20 cellular contexts compared by ENCODE assay signal in genomic region chr11:110339456-110339855, GRCh38. TPM values are rescaled to one million over a fixed set of nuclear protein-coding genes. Genes with fewer than 3 reads are reported as not detected.
DNase-seq lines count a peak whose midpoint lies in the region; ATAC-seq lines count a peak whose summit lies in the region.
"Had no signal": no experiment of that assay in that cellular context is flagged by ENCODE, and none has a peak within 500 bp of the region (broad histone marks: within the 10 kb centered on the region; RNA-seq: fewer than 3 reads in every experiment).

No MANE protein-coding gene starts in this region.

- DNase-seq in activated CD4-positive, alpha-beta T cell treated with anti-CD3 and anti-CD28 coated beads for 36 hours: no peak
- DNase-seq in activated CD4-positive, alpha-beta T cell treated with anti-CD3 and anti-CD28 coated beads for 48 hours: no peak
- peak; percentile 53 for DNase-seq in OCI-M1 (lab: John Stamatoyannopoulos, UW)
- peak in 1 of 2 donors; percentile 30 for DNase-seq in stimulated activated effector memory CD8-positive, alpha-beta T cell treated with anti-CD3 and anti-CD28 coated beads, Interleukin-12 subunit alpha, Interleukin-12 subunit beta, amount 100 ng/mL, for 72 hours (ENCODE audit: low spot score in 2 of 2)
- DNase-seq in RPMI8226: no peak
- DNase-seq in dedifferentiated amniotic fluid mesenchymal stem cell (ENCODE audit: extremely low spot score): no peak
- DNase-seq: activated CD4-positive, alpha-beta T cell treated with anti-CD3 and anti-CD28 coated beads, Interleukin-2, amount 50 U/mL, for 48 hours; activated T-cell treated with anti-CD3 and anti-CD28 coated beads, Interleukin-2, amount 50 U/mL, for 24 hours; caudate nucleus; COR-L47; left cardiac atrium; NCI-H1105; NCI-H510A; stimulated activated CD4-positive, alpha-beta T cell treated with anti-CD3 and anti-CD28 coated beads, Interleukin-2, amount 100 ng/mL, for 24 hours; SW 1271 had no signal

- H3K9me3 Mint-ChIP-seq in activated CD4-positive, alpha-beta T cell treated with anti-CD3 and anti-CD28 coated beads for 36 hours (ENCODE audit: low read depth): peaks cover 5% of the 10 kb centered on the region
- peaks cover 10% of the 10 kb centered on the region for H3K9me3 Mint-ChIP-seq in stimulated activated effector memory CD8-positive, alpha-beta T cell treated with anti-CD3 and anti-CD28 coated beads, Interleukin-12 subunit alpha, Interleukin-12 subunit beta, amount 100 ng/mL, for 72 hours

- no peak for ATAC-seq in activated CD4-positive, alpha-beta T cell treated with anti-CD3 and anti-CD28 coated beads for 36 hours
- ATAC-seq in GM21619 (IDR thresholded peaks at IDR 0.05; ENCODE audit: unreplicated experiment) (peak; percentile 49), HG03159 (IDR thresholded peaks at IDR 0.05; ENCODE audit: unreplicated experiment) (no peak)
- no peak for ATAC-seq in stimulated activated effector memory CD8-positive, alpha-beta T cell treated with anti-CD3 and anti-CD28 coated beads, Interleukin-12 subunit alpha, Interleukin-12 subunit beta, amount 100 ng/mL, for 72 hours
- ATAC-seq: left cardiac atrium, Right ventricle myocardium inferior had no signal

- CTCF ChIA-PET in activated CD4-positive, alpha-beta T cell treated with anti-CD3 and anti-CD28 coated beads for 36 hours (lab: Charles Lee): interaction anchor here (0.6 to 2.2 kb wide), 7 partner anchors 10 to 1609 kb away, joined by 3 to 11 read pairs (median 3); no protein-coding TSS in a partner anchor

- H3K4me3 Mint-ChIP-seq in activated CD4-positive, alpha-beta T cell treated with anti-CD3 and anti-CD28 coated beads for 36 hours: no peak overlapping the region
- no peak overlapping the region for H3K4me3 Mint-ChIP-seq in stimulated activated effector memory CD8-positive, alpha-beta T cell treated with anti-CD3 and anti-CD28 coated beads, Interleukin-12 subunit alpha, Interleukin-12 subunit beta, amount 100 ng/mL, for 72 hours
- H3K4me3 Mint-ChIP-seq: activated T-cell treated with anti-CD3 and anti-CD28 coated beads, Interleukin-2, amount 50 U/mL, for 24 hours; B cell; mesothelial cell of epicardium had no signal

- intact Hi-C loops in activated CD4-positive, alpha-beta T cell treated with anti-CD3 and anti-CD28 coated beads for 36 hours (cut with DNase I, micrococcal nuclease): no loop called here

- POLR2A ChIA-PET in activated CD4-positive, alpha-beta T cell treated with anti-CD3 and anti-CD28 coated beads for 36 hours (lab: Charles Lee): no interaction called here

- H3K4me1 Mint-ChIP-seq in activated CD4-positive, alpha-beta T cell treated with anti-CD3 and anti-CD28 coated beads for 36 hours: peaks cover 27% of the 10 kb centered on the region
- peaks cover 52% of the 10 kb centered on the region for H3K4me1 Mint-ChIP-seq in stimulated activated effector memory CD8-positive, alpha-beta T cell treated with anti-CD3 and anti-CD28 coated beads, Interleukin-12 subunit alpha, Interleukin-12 subunit beta, amount 100 ng/mL, for 72 hours

- H3K27me3 Mint-ChIP-seq in activated CD4-positive, alpha-beta T cell treated with anti-CD3 and anti-CD28 coated beads for 36 hours: no peaks in the 10 kb centered on the region
- H3K27me3 Mint-ChIP-seq: activated T-cell treated with anti-CD3 and anti-CD28 coated beads, Interleukin-2, amount 50 U/mL, for 24 hours; B cell had no signal

- H3K27ac Mint-ChIP-seq in activated CD4-positive, alpha-beta T cell treated with anti-CD3 and anti-CD28 coated beads for 36 hours: peak overlapping the region; percentile 75
- H3K27ac Mint-ChIP-seq in stimulated activated effector memory CD8-positive, alpha-beta T cell treated with anti-CD3 and anti-CD28 coated beads, Interleukin-12 subunit alpha, Interleukin-12 subunit beta, amount 100 ng/mL, for 72 hours: peak overlapping the region; percentile 76
- H3K27ac Mint-ChIP-seq: activated T-cell treated with anti-CD3 and anti-CD28 coated beads, Interleukin-2, amount 50 U/mL, for 24 hours; B cell; mesothelial cell of epicardium had no signal

- peaks cover 8% of the 10 kb centered on the region for H3K36me3 Mint-ChIP-seq in activated CD4-positive, alpha-beta T cell treated with anti-CD3 and anti-CD28 coated beads for 36 hours (ENCODE audit: low read depth)
- peaks cover 31% of the 10 kb centered on the region for H3K36me3 Mint-ChIP-seq in stimulated activated effector memory CD8-positive, alpha-beta T cell treated with anti-CD3 and anti-CD28 coated beads, Interleukin-12 subunit alpha, Interleukin-12 subunit beta, amount 100 ng/mL, for 72 hours
- H3K36me3 Mint-ChIP-seq: mesothelial cell of epicardium had no signal

RNA-seq across cellular contexts. Expression of gene RDX, which starts 43.0 kb away (rescaled TPM):
- total RNA-seq in activated CD4-positive, alpha-beta T cell treated with anti-CD3 and anti-CD28 coated beads for 36 hours: 10 to 100 TPM; 53.9 to 61.7 TPM
